ENCODE assay signal across 8 cellular contexts in the genomic region with DNA sequence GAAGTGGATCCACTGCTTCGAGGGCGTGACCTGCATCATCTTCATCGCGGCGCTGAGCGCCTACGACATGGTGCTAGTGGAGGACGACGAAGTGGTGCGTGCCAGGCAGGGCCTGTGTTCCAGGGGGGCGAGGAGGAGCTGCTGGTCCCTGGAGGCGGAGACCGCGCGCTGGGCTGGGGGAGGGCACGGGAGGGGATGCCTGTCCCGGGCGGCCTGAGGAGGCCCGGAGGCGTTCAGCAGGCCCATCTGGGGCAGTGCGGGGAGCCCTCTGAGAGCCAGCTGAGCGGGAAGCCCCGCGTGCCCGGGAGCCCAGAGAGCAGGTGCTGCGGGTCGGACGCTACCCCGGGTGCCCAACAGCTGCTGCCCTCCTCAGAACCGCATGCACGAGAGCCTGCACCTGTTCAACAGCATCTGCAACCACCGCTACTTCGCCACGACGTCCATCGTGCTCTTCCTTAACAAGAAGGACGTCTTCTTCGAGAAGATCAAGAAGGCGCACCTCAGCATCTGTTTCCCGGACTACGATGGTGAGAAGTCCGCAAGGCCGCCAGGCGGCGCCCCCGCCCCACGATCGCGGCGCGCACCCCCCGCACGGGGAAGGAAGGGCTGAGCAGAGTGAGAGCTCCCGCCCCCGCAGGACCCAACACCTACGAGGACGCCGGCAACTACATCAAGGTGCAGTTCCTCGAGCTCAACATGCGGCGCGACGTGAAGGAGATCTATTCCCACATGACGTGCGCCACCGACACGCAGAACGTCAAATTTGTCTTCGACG. TPM values are rescaled to one million over a fixed set of nuclear protein-coding genes. Genes with fewer than 3 reads are reported as not detected.
A peak's percentile ranks its signal among the peaks of the same experiment; 100 is the strongest.
DNase-seq lines count a peak whose midpoint lies in the region; ATAC-seq, FAIRE-seq and TF ChIP-seq lines count a peak whose summit lies in the region.

No MANE protein-coding gene starts in this region.

- H3K27me3 ChIP-seq in Loucy (ENCODE audit: insufficient read depth, low read length, poor library complexity, severe bottlenecking), result no peaks in the 10 kb centered on the region
- no peaks in the 10 kb centered on the region for H3K27me3 ChIP-seq in liver (ENCODE audit: control insufficient read depth in 4 of 4, insufficient read depth in 4 of 4, low read length in 3 of 4)

- peak; percentile 89 for DNase-seq in activated CD4-positive, alpha-beta T cell treated with anti-CD3 and anti-CD28 coated beads for 36 hours
- peak; percentile 42 for DNase-seq in cerebellar cortex (ENCODE audit: low spot score)
- DNase-seq in stimulated activated CD4-positive, alpha-beta T cell treated with anti-CD3 and anti-CD28 coated beads, TNF-alpha, amount 100 ng/mL, for 24 hours (ENCODE audit: low read depth in 3 of 3), result peak; percentile 55 to 81 (median 61)

- no peaks in the 10 kb centered on the region for H3F3A ChIP-seq in Loucy (ENCODE audit: low read depth)

- H3K4me1 Mint-ChIP-seq in activated CD4-positive, alpha-beta T cell treated with anti-CD3 and anti-CD28 coated beads for 36 hours, result peaks cover 13% of the 10 kb centered on the region

- H2AFZ ChIP-seq in Loucy (ENCODE audit: low read length), result no peak overlapping the region

- peak; percentile 70 for TF ChIP-seq CTCF in Loucy (conservative IDR thresholded peaks at IDR 0.05; ENCODE audit: low read length)
- peak; percentile 77 for TF ChIP-seq CTCF in liver (IDR thresholded peaks at IDR 0.05; ENCODE audit: low read depth, low read length, missing input control)

- H3K4me3 Mint-ChIP-seq in activated CD4-positive, alpha-beta T cell treated with anti-CD3 and anti-CD28 coated beads for 36 hours, result peak overlapping the region; percentile 17

- H3K4me3 ChIP-seq in Loucy (ENCODE audit: low read length, poor library complexity, severe bottlenecking), result no peak overlapping the region
- H3K4me3 ChIP-seq in liver (ENCODE audit: low read depth in 1 of 3, low read length in 3 of 3), result peak overlapping the region; percentile 33 to 59 (median 47)

- peaks cover 14% of the 10 kb centered on the region for H3K27me3 Mint-ChIP-seq in activated CD4-positive, alpha-beta T cell treated with anti-CD3 and anti-CD28 coated beads for 36 hours

- no peak overlapping the region for H3K27ac Mint-ChIP-seq in activated CD4-positive, alpha-beta T cell treated with anti-CD3 and anti-CD28 coated beads for 36 hours

- ATAC-seq in activated CD4-positive, alpha-beta T cell treated with anti-CD3 and anti-CD28 coated beads for 36 hours, result peak; percentile 77
- no peak for ATAC-seq in GM18858 (IDR thresholded peaks at IDR 0.05; ENCODE audit: unreplicated experiment)
- ATAC-seq in HG03045 (IDR thresholded peaks at IDR 0.05; ENCODE audit: unreplicated experiment), result no peak

- intact Hi-C loops in activated CD4-positive, alpha-beta T cell treated with anti-CD3 and anti-CD28 coated beads for 36 hours (cut with DNase I, micrococcal nuclease), result loop anchor here (1.0 to 2.0 kb wide), 5 partner anchors 32 to 126 kb away; no protein-coding TSS in a partner anchor

- no peaks in the 10 kb centered on the region for H3K9me3 ChIP-seq in Loucy (ENCODE audit: insufficient read depth, low read depth, low read length)
- no peaks in the 10 kb centered on the region for H3K9me3 ChIP-seq in liver (ENCODE audit: control insufficient read depth in 4 of 4, low read length in 3 of 4)

- peak; percentile 93 to 95 for TF ChIP-seq RAD21 in liver (IDR thresholded peaks at IDR 0.05)

- no peak overlapping the region for H3K9ac ChIP-seq in Loucy (ENCODE audit: low read depth, low read length, poor library complexity, severe bottlenecking)
- H3K9ac ChIP-seq in liver (ENCODE audit: low read depth in 1 of 2, low read length in 2 of 2), result no peak overlapping the region

- CTCF ChIA-PET in activated CD4-positive, alpha-beta T cell treated with anti-CD3 and anti-CD28 coated beads for 36 hours (lab: Charles Lee), result interaction anchor here (0.5 to 3.9 kb wide), 37 partner anchors 8 to 331 kb away, joined by 3 to 79 read pairs (median 5); a partner anchor contains a TSS

- H3K9me2 ChIP-seq in Loucy (replicated peaks; ENCODE audit: low read depth, low read length), result no peaks in the 10 kb centered on the region

- no peaks in the 10 kb centered on the region for H3K36me3 ChIP-seq in Loucy (ENCODE audit: insufficient read depth, low read length)
- H3K36me3 ChIP-seq in liver (ENCODE audit: control insufficient read depth in 4 of 4, insufficient read depth in 3 of 4, low read depth in 1 of 4, low read length in 3 of 4), result no peaks in the 10 kb centered on the region

- H3K79me2 ChIP-seq in Loucy (ENCODE audit: insufficient read depth, low read length), result no peaks in the 10 kb centered on the region

- POLR2A ChIA-PET in activated CD4-positive, alpha-beta T cell treated with anti-CD3 and anti-CD28 coated beads for 36 hours (lab: Charles Lee), result interaction anchor here (0.6 to 1.4 kb wide), 3 partner anchors 24 to 53 kb away, joined by 3 to 6 read pairs (median 4); a partner anchor contains a TSS

- peak; percentile 19 for FAIRE-seq in G401.6 (lab: Jason Lieb, UNC)

- no peaks in the 10 kb centered on the region for H3K4me1 ChIP-seq in Loucy (ENCODE audit: insufficient read depth, low read length, poor library complexity, severe bottlenecking)
- H3K4me1 ChIP-seq in liver (ENCODE audit: control insufficient read depth in 4 of 4, insufficient read depth in 4 of 4, low read length in 3 of 4), result peaks cover 13 to 57% (median 38%) of the 10 kb centered on the region in 4 donors

- H3K9me3 Mint-ChIP-seq in activated CD4-positive, alpha-beta T cell treated with anti-CD3 and anti-CD28 coated beads for 36 hours (ENCODE audit: low read depth), result no peaks in the 10 kb centered on the region

- no peak overlapping the region for H3K4me2 ChIP-seq in Loucy (ENCODE audit: low read depth, low read length, poor library complexity, severe bottlenecking)

- 17% methylated on average over 70 of the region's 70 CpGs for WGBS in liver

- H4K20me1 ChIP-seq in Loucy (ENCODE audit: insufficient read depth, low read length, poor library complexity, severe bottlenecking), result no peaks in the 10 kb centered on the region

- H3K36me3 Mint-ChIP-seq in activated CD4-positive, alpha-beta T cell treated with anti-CD3 and anti-CD28 coated beads for 36 hours (ENCODE audit: low read depth), result no peaks in the 10 kb centered on the region

- peak overlapping the region; percentile 97 to 99 for H3K27ac ChIP-seq in liver (ENCODE audit: low read depth in 1 of 2, low read length in 2 of 2)

TF ChIP-seq in liver, 16 proteins besides CTCF, POLR2A, EP300 and RAD21 (continues in another document):
- peak; percentile 80 to 86 for TF ChIP-seq EGR1 (IDR thresholded peaks at IDR 0.05; ENCODE audit: low read depth in 2 of 2)
- no peak for TF ChIP-seq TAF1 (conservative IDR thresholded peaks at IDR 0.05)
- TF ChIP-seq, protein P1, sequence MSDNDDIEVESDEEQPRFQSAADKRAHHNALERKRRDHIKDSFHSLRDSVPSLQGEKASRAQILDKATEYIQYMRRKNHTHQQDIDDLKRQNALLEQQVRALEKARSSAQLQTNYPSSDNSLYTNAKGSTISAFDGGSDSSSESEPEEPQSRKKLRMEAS (IDR thresholded peaks at IDR 0.05), result no peak
- TF ChIP-seq, protein P2, sequence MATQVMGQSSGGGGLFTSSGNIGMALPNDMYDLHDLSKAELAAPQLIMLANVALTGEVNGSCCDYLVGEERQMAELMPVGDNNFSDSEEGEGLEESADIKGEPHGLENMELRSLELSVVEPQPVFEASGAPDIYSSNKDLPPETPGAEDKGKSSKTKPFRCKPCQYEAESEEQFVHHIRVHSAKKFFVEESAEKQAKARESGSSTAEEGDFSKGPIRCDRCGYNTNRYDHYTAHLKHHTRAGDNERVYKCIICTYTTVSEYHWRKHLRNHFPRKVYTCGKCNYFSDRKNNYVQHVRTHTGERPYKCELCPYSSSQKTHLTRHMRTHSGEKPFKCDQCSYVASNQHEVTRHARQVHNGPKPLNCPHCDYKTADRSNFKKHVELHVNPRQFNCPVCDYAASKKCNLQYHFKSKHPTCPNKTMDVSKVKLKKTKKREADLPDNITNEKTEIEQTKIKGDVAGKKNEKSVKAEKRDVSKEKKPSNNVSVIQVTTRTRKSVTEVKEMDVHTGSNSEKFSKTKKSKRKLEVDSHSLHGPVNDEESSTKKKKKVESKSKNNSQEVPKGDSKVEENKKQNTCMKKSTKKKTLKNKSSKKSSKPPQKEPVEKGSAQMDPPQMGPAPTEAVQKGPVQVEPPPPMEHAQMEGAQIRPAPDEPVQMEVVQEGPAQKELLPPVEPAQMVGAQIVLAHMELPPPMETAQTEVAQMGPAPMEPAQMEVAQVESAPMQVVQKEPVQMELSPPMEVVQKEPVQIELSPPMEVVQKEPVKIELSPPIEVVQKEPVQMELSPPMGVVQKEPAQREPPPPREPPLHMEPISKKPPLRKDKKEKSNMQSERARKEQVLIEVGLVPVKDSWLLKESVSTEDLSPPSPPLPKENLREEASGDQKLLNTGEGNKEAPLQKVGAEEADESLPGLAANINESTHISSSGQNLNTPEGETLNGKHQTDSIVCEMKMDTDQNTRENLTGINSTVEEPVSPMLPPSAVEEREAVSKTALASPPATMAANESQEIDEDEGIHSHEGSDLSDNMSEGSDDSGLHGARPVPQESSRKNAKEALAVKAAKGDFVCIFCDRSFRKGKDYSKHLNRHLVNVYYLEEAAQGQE (IDR thresholded peaks at IDR 0.05), result no peak
- TF ChIP-seq YY1 (IDR thresholded peaks at IDR 0.05), result no peak
- TF ChIP-seq FOXA1 (IDR thresholded peaks at IDR 0.05), result no peak

RNA-seq across cellular contexts. Expression of a gene that starts 2.9 kb away (rescaled TPM):
- total RNA-seq in activated CD4-positive, alpha-beta T cell treated with anti-CD3 and anti-CD28 coated beads for 36 hours, result under 1 TPM in 1 of 2 experiments, not detected in 1; 0.14 TPM
- under 1 TPM in 1 of 2 donors, not detected in 1; 0.08 TPM for total RNA-seq in liver
- polyA plus RNA-seq in liver, result not detected

RNA-seq across cellular contexts. Expression of a gene that starts 10.8 kb away (rescaled TPM):
- total RNA-seq in activated CD4-positive, alpha-beta T cell treated with anti-CD3 and anti-CD28 coated beads for 36 hours, result under 1 TPM in 1 of 2 experiments, not detected in 1; 0.12 TPM
- total RNA-seq in liver, result 100 to 1,000 TPM in 1 of 2 donors, 10 to 100 TPM in 1; 98.1 to 166 TPM
- polyA plus RNA-seq in liver, result 100 to 1,000 TPM; 114 to 180 TPM

RNA-seq across cellular contexts. Expression of a gene that starts 39.2 kb away (rescaled TPM):
- under 1 TPM; 0.25 to 0.46 TPM for total RNA-seq in activated CD4-positive, alpha-beta T cell treated with anti-CD3 and anti-CD28 coated beads for 36 hours
- total RNA-seq in liver, result 1 to 10 TPM; 1.6 to 4.8 TPM
- polyA plus RNA-seq in liver, result 1 to 10 TPM in 1 of 2 donors, under 1 TPM in 1; 0.60 to 2.7 TPM

RNA-seq across cellular contexts. Expression of a gene that starts 41.7 kb away (rescaled TPM):
- 100 to 1,000 TPM; 280 to 341 TPM for total RNA-seq in activated CD4-positive, alpha-beta T cell treated with anti-CD3 and anti-CD28 coated beads for 36 hours
- total RNA-seq in liver, result 10 to 100 TPM; 58.3 to 65.0 TPM
- polyA plus RNA-seq in liver, result 10 to 100 TPM; 59.5 to 86.3 TPM

Comparison
In these comparisons a context has a peak if more than half of its experiments do, and no peak if none do; other contexts are left out.
1. RNA of a gene that starts 10.8 kb away (total RNA-seq): 98.1 to 166 TPM in liver; 0.12 TPM in activated CD4-positive, alpha-beta T cell treated with anti-CD3 and anti-CD28 coated beads for 36 hours; every median in the first group is over 10 times any median in the second.
2. Peak in every context shown above with its lines, with median percentiles within 50 percentile points of each other: DNase-seq.